In genomic region chr11:68855205-68855978, GRCh38 we compare ENCODE assay signal across 8 cellular contexts. TPM values are rescaled to one million over a fixed set of nuclear protein-coding genes. Genes with fewer than 3 reads are reported as not detected.
DNase-seq lines count a peak whose midpoint lies in the region; ATAC-seq and TF ChIP-seq lines count a peak whose summit lies in the region.

No MANE protein-coding gene starts in this region.

- peaks cover 25% of the 10 kb centered on the region for H3K27me3 Mint-ChIP-seq in HFFc6 (ENCODE audit: insufficient read depth)

- ATAC-seq in GM21723 (IDR thresholded peaks at IDR 0.05; ENCODE audit: unreplicated experiment) (no peak), HG03039 (IDR thresholded peaks at IDR 0.05; ENCODE audit: unreplicated experiment) (no peak), GM19328 (IDR thresholded peaks at IDR 0.05; ENCODE audit: unreplicated experiment) (no peak)

- H3K36me3 ChIP-seq in osteoblast (ENCODE audit: insufficient read depth, low read length): no peaks in the 10 kb centered on the region

- POLR2A ChIA-PET in AG04449 (lab: Yijun Ruan, JAX): interaction anchor here (1.2 kb wide), 1 partner anchor 49 kb away, joined by 4 read pairs; the partner anchor contains the start of genes IGHMBP2 and MRPL21

- H3K4me3 ChIP-seq in AG04449 (ENCODE audit: low read depth, low read length) (peak overlapping the region; percentile 53), osteoblast (ENCODE audit: insufficient read depth, low read length) (peak overlapping the region; percentile 68)

- CTCF ChIA-PET in AG04449 (lab: Yijun Ruan, JAX): interaction anchor here (1.2 to 1.4 kb wide), 3 partner anchors 11 to 35 kb away, joined by 3 to 4 read pairs (median 4); partner anchors contain the start of gene CPT1A

- H3K4me2 ChIP-seq in osteoblast (ENCODE audit: insufficient read depth, low read length): peak overlapping the region; percentile 76

- no peak for TF ChIP-seq CTCF in AG04449 (IDR thresholded peaks at IDR 0.05; ENCODE audit: insufficient read depth, low read length, missing control alignments)
- peak; percentile 49; the same call in 1 of the 2 replicates for TF ChIP-seq CTCF in HFFc6 (IDR thresholded peaks at IDR 0.05)
- no peak for TF ChIP-seq CTCF in osteoblast (IDR thresholded peaks at IDR 0.05; ENCODE audit: extremely low read depth, low read depth, low read length)

- no peaks in the 10 kb centered on the region for H3K36me3 Mint-ChIP-seq in HFFc6 (ENCODE audit: low read depth)

- H3K4me3 Mint-ChIP-seq in HFFc6: peak overlapping the region; percentile 77

- no peaks in the 10 kb centered on the region for H4K20me1 ChIP-seq in osteoblast (ENCODE audit: insufficient read depth, low read length)

- H3K27ac ChIP-seq in osteoblast (ENCODE audit: low read depth, low read length): no peak overlapping the region

- no peaks in the 10 kb centered on the region for H3K9me3 ChIP-seq in osteoblast (ENCODE audit: low read depth, low read length)

- peak overlapping the region; percentile 80 for H2AFZ ChIP-seq in osteoblast (ENCODE audit: low read length)

- no peak overlapping the region for H3K27ac Mint-ChIP-seq in HFFc6

- peaks cover 25% of the 10 kb centered on the region for H3K27me3 ChIP-seq in osteoblast (ENCODE audit: insufficient read depth, low read length)

- DNase-seq in AG04449 (ENCODE audit: low read depth, low spot score) (no peak), HFFc6 (peak; percentile 34), foreskin melanocyte (peak; percentile 34), osteoblast (ENCODE audit: insufficient read length, low spot score, missing footprints) (peak; percentile 97)
- peak; percentile 29 for DNase-seq in activated CD8-positive, alpha-beta memory T cell treated with anti-CD3 and anti-CD28 coated beads, Interleukin-2, amount 50 U/mL, for 4 hours

- H3K9me3 Mint-ChIP-seq in HFFc6: no peaks in the 10 kb centered on the region

- peaks cover 15% of the 10 kb centered on the region for H3K4me1 Mint-ChIP-seq in HFFc6 (ENCODE audit: low read depth)

- no peaks in the 10 kb centered on the region for H3K79me2 ChIP-seq in osteoblast (ENCODE audit: insufficient read depth, low read length)

- H3K4me1 ChIP-seq in osteoblast (ENCODE audit: insufficient read depth, low read length): peaks cover 7% of the 10 kb centered on the region

RNA-seq across cellular contexts. Expression of gene CPT1A, which starts 13.7 kb away (rescaled TPM):
- 10 to 100 TPM; 35.5 to 63.7 (median 55.8) TPM for total RNA-seq in HFFc6 (2021; fragmentation: NEBNext Ultra II Directional; extraction: Animal tissue kit (Norgen Biotek cat#: 25700))
- 29.3 and 30.4 TPM in 2 replicates for total RNA-seq in osteoblast

RNA-seq across cellular contexts. Expression of gene MRPL21, which starts 48.2 kb away (rescaled TPM):
- 10 to 100 TPM; 60.8 to 69.9 (median 63.9) TPM for total RNA-seq in HFFc6 (2021; fragmentation: NEBNext Ultra II Directional; extraction: Animal tissue kit (Norgen Biotek cat#: 25700))
- 45.7 and 51.0 TPM in 2 replicates for total RNA-seq in osteoblast

RNA-seq across cellular contexts. Expression of gene IGHMBP2, which starts 48.3 kb away (rescaled TPM):
- 10 to 100 TPM; 11.9 to 15.4 (median 14.1) TPM for total RNA-seq in HFFc6 (2021; fragmentation: NEBNext Ultra II Directional; extraction: Animal tissue kit (Norgen Biotek cat#: 25700))
- total RNA-seq in osteoblast: 10.9 and 11.8 TPM in 2 replicates
